Comparison of ENCODE assay signal across 20 cellular contexts in genomic region chr14:101588286-101588975, GRCh38. TPM values are rescaled to one million over a fixed set of nuclear protein-coding genes. Genes with fewer than 3 reads are reported as not detected.
DNase-seq lines count a peak whose midpoint lies in the region; FAIRE-seq and TF ChIP-seq lines count a peak whose summit lies in the region.
"Had no signal": no experiment of that assay in that cellular context is flagged by ENCODE, and none has a peak within 500 bp of the region (broad histone marks: within the 10 kb centered on the region; RNA-seq: fewer than 3 reads in every experiment).

No MANE protein-coding gene starts in this region.

- no peak overlapping the region for H3K4me3 ChIP-seq in BLaER1 treated with 17β-estradiol and CSF1 and Interleukin-3, amounts not matched to agents 10 nM and 100 nM
- H3K4me3 ChIP-seq in astrocyte (ENCODE audit: insufficient read depth, low read depth, low read length) = no peak overlapping the region
- H3K4me3 ChIP-seq in osteoblast (ENCODE audit: insufficient read depth, low read length) = no peak overlapping the region
- no peak overlapping the region for H3K4me3 ChIP-seq in CD8-positive, alpha-beta memory T cell (ENCODE audit: low read length)
- H3K4me3 ChIP-seq: GM23248, K562 had no signal

- H3K36me3 ChIP-seq in BLaER1 treated with 17β-estradiol and CSF1 and Interleukin-3, amounts not matched to agents 10 nM and 100 nM = no peaks in the 10 kb centered on the region
- no peaks in the 10 kb centered on the region for H3K36me3 ChIP-seq in astrocyte (ENCODE audit: insufficient read depth, low read length)
- H3K36me3 ChIP-seq in osteoblast (ENCODE audit: insufficient read depth, low read length) = no peaks in the 10 kb centered on the region
- H3K36me3 ChIP-seq in CD8-positive, alpha-beta memory T cell (ENCODE audit: insufficient read depth, low read length) = no peaks in the 10 kb centered on the region

- FAIRE-seq in astrocyte (lab: Jason Lieb, UNC) = no peak
- FAIRE-seq: G401.6, K562 had no signal

- H2AFZ ChIP-seq in astrocyte (ENCODE audit: low read depth, low read length) (peak overlapping the region; percentile 72), osteoblast (ENCODE audit: low read length) (no peak overlapping the region)
- H2AFZ ChIP-seq: GM23248 had no signal

- H3K4me3 Mint-ChIP-seq in astrocyte (ENCODE audit: unreplicated experiment) = no peak overlapping the region
- no peak overlapping the region for H3K4me3 Mint-ChIP-seq in CD8-positive, alpha-beta memory T cell

- peaks cover 4% of the 10 kb centered on the region for H3K9me3 Mint-ChIP-seq in astrocyte (ENCODE audit: unreplicated experiment)
- no peaks in the 10 kb centered on the region for H3K9me3 Mint-ChIP-seq in CD8-positive, alpha-beta memory T cell

- TF ChIP-seq CTCF in astrocyte (IDR thresholded peaks at IDR 0.05; ENCODE audit: insufficient read depth, low read depth, low read length) (no peak), osteoblast (IDR thresholded peaks at IDR 0.05; ENCODE audit: extremely low read depth, low read depth, low read length) (no peak)

- peaks cover 56% of the 10 kb centered on the region for H3K27me3 Mint-ChIP-seq in astrocyte (ENCODE audit: low read depth, unreplicated experiment)
- no peaks in the 10 kb centered on the region for H3K27me3 Mint-ChIP-seq in CD8-positive, alpha-beta memory T cell

- CTCF ChIA-PET in CD8-positive, alpha-beta memory T cell (lab: Charles Lee) = no interaction called here

- no peak overlapping the region for H3K27ac ChIP-seq in BLaER1 treated with 17β-estradiol and CSF1 and Interleukin-3, amounts not matched to agents 10 nM and 100 nM
- H3K27ac ChIP-seq in astrocyte (ENCODE audit: low read depth, low read length) (no peak overlapping the region), osteoblast (ENCODE audit: low read depth, low read length) (no peak overlapping the region)
- H3K27ac ChIP-seq in CD8-positive, alpha-beta memory T cell (ENCODE audit: low read depth, low read length) = no peak overlapping the region
- H3K27ac ChIP-seq: GM23248 had no signal

- peak overlapping the region in 1 of 11 experiments; percentile 21; a peak in 1 of 22 replicates for H3K9ac ChIP-seq in BLaER1 treated with 17β-estradiol and CSF1 and Interleukin-3, amounts not matched to agents 10 nM and 100 nM
- H3K9ac ChIP-seq in astrocyte (ENCODE audit: low read length) = no peak overlapping the region
- H3K9ac ChIP-seq: GM23248 had no signal

- peaks cover 0 to 24% (median 4%) of the 10 kb centered on the region in 11 experiments; a peak in 9 of 22 replicates for H3K27me3 ChIP-seq in BLaER1 treated with 17β-estradiol and CSF1 and Interleukin-3, amounts not matched to agents 10 nM and 100 nM
- H3K27me3 ChIP-seq in astrocyte (ENCODE audit: insufficient read depth, low read length) (no peaks in the 10 kb centered on the region), osteoblast (ENCODE audit: insufficient read depth, low read length) (no peaks in the 10 kb centered on the region)
- no peaks in the 10 kb centered on the region for H3K27me3 ChIP-seq in CD8-positive, alpha-beta memory T cell (ENCODE audit: insufficient read depth, low read length, poor library complexity, severe bottlenecking)

- DNase-seq in astrocyte (ENCODE audit: low read depth) (no peak), iPS-NIHi11 (ENCODE audit: low spot score) (peak; percentile 31), osteoblast (ENCODE audit: insufficient read length, low spot score, missing footprints) (peak; percentile 48), NCI-H510A (lab: John Stamatoyannopoulos, UW) (no peak), COR-L47 (lab: John Stamatoyannopoulos, UW) (no peak)
- DNase-seq in activated naive CD4-positive, alpha-beta T cell (lab: John Stamatoyannopoulos, UW) = no peak
- DNase-seq in CD8-positive, alpha-beta memory T cell = no peak
- DNase-seq: C1 segment of cervical spinal cord, GM23248, NCI-H1105, NCI-H2081, NCI-H2171 treated with DMSO at 0.1 percent for 48 hours, NCI-H524, NCI-H82, OCI-M1, Right ventricle myocardium superior had no signal

- peak overlapping the region; percentile 32 to 96 (median 75); a peak in 20 of 22 replicates for H3K4me2 ChIP-seq in BLaER1 treated with 17β-estradiol and CSF1 and Interleukin-3, amounts not matched to agents 10 nM and 100 nM
- peak overlapping the region; percentile 34 for H3K4me2 ChIP-seq in astrocyte (ENCODE audit: low read length)
- H3K4me2 ChIP-seq in osteoblast (ENCODE audit: insufficient read depth, low read length) = no peak overlapping the region

- H4K20me1 ChIP-seq in BLaER1 treated with 17β-estradiol and CSF1 and Interleukin-3, amounts not matched to agents 10 nM and 100 nM = peaks cover 0 to 3% (median 0%) of the 10 kb centered on the region in 11 experiments; a peak in 1 of 22 replicates
- H4K20me1 ChIP-seq in astrocyte (ENCODE audit: insufficient read depth, low read length) = no peaks in the 10 kb centered on the region
- no peaks in the 10 kb centered on the region for H4K20me1 ChIP-seq in osteoblast (ENCODE audit: insufficient read depth, low read length)

- peaks cover 0 to 5% (median 0%) of the 10 kb centered on the region in 11 experiments; a peak in 2 of 22 replicates for H3K9me3 ChIP-seq in BLaER1 treated with 17β-estradiol and CSF1 and Interleukin-3, amounts not matched to agents 10 nM and 100 nM (replicated peaks in 1 of 11)
- H3K9me3 ChIP-seq in astrocyte (ENCODE audit: insufficient read depth, low read depth, low read length) = no peaks in the 10 kb centered on the region
- no peaks in the 10 kb centered on the region for H3K9me3 ChIP-seq in osteoblast (ENCODE audit: low read depth, low read length)
- no peaks in the 10 kb centered on the region for H3K9me3 ChIP-seq in CD8-positive, alpha-beta memory T cell (ENCODE audit: low read length)

- H3K27ac Mint-ChIP-seq in astrocyte (ENCODE audit: unreplicated experiment) = no peak overlapping the region
- H3K27ac Mint-ChIP-seq in CD8-positive, alpha-beta memory T cell = no peak overlapping the region

- H3K4me1 ChIP-seq in BLaER1 treated with 17β-estradiol and CSF1 and Interleukin-3, amounts not matched to agents 10 nM and 100 nM = peaks cover 10 to 83% (median 76%) of the 10 kb centered on the region in 10 experiments; a peak in 19 of 20 replicates
- H3K4me1 ChIP-seq in astrocyte (ENCODE audit: insufficient read depth, low read length) = peaks cover 6% of the 10 kb centered on the region
- H3K4me1 ChIP-seq in osteoblast (ENCODE audit: insufficient read depth, low read length) = no peaks in the 10 kb centered on the region
- no peaks in the 10 kb centered on the region for H3K4me1 ChIP-seq in CD8-positive, alpha-beta memory T cell (ENCODE audit: insufficient read depth, low read length)

- no peaks in the 10 kb centered on the region for H3K36me3 Mint-ChIP-seq in astrocyte (ENCODE audit: low read depth, unreplicated experiment)
- no peaks in the 10 kb centered on the region for H3K36me3 Mint-ChIP-seq in CD8-positive, alpha-beta memory T cell

- H3K79me2 ChIP-seq in astrocyte (ENCODE audit: insufficient read depth, low read length) (no peaks in the 10 kb centered on the region), osteoblast (ENCODE audit: insufficient read depth, low read length) (no peaks in the 10 kb centered on the region)

- H3K4me1 Mint-ChIP-seq in astrocyte (ENCODE audit: low read depth, unreplicated experiment) = peaks cover 2% of the 10 kb centered on the region
- H3K4me1 Mint-ChIP-seq in CD8-positive, alpha-beta memory T cell = peaks cover 2 to 5% (median 3%) of the 10 kb centered on the region in 3 donors

- POLR2A ChIA-PET in CD8-positive, alpha-beta memory T cell (lab: Charles Lee) = no interaction called here

RNA-seq across cellular contexts. Expression of gene DIO3, which starts 27.1 kb away (rescaled TPM):
- total RNA-seq in astrocyte (0.46 and 0.79 TPM in 2 replicates), osteoblast (not detected in 2 replicates)
- total RNA-seq in CD8-positive, alpha-beta memory T cell = not detected
- polyA plus RNA-seq in CD8-positive, alpha-beta memory T cell = not detected
- total RNA-seq: A673, GM23248, K562 had no signal
- polyA plus RNA-seq: GM23248, K562 had no signal

Comparison
In these comparisons a context has a peak if more than half of its experiments do, and no peak if none do; other contexts are left out.
1. DNase-seq: peak in iPS-NIHi11 (single experiment) and osteoblast (single experiment); none in astrocyte (single experiment), activated naive CD4-positive, alpha-beta T cell (0 of 4), NCI-H510A (single experiment), COR-L47 (single experiment) and CD8-positive, alpha-beta memory T cell (0 of 5).